ENCODE assay signal across 1 cellular context in genomic region chr5:141320225-141321169, GRCh38.
TF ChIP-seq lines count a peak whose summit lies in the region.

Gene TAF7 (minus strand): TSS chr5:141320784. CDS start chr5:141320044, 740 bp downstream.

TF ChIP-seq in HepG2, 621 proteins besides CTCF, POLR2A, EP300 and RAD21 (continued from another document and continues in another):
- TF ChIP-seq ZBTB37 (CRISPR knock-in tag; IDR thresholded peaks at IDR 0.05) (peak; percentile 50; the same call in 1 of the 2 replicates), IKZF1 (IDR thresholded peaks at IDR 0.05) (no peak), ZNF775 (CRISPR knock-in tag; IDR thresholded peaks at IDR 0.05; ENCODE audit: borderline replicate concordance) (0 out of 2 replicates have a peak, but pooled peaks have one; percentile 41), CBX5 (CRISPR knock-in tag; IDR thresholded peaks at IDR 0.05; ENCODE audit: borderline replicate concordance) (peak; percentile 26; the same call in 1 of the 2 replicates), SP4 (CRISPR knock-in tag; IDR thresholded peaks at IDR 0.05) (peak; percentile 79; the same call in 1 of the 2 replicates), MXD3 (CRISPR knock-in tag; IDR thresholded peaks at IDR 0.05) (peak; percentile 87; the same call in 1 of the 2 replicates), GZF1 (CRISPR knock-in tag; IDR thresholded peaks at IDR 0.05) (no peak), TARDBP (CRISPR knock-in tag; IDR thresholded peaks at IDR 0.05) (no peak; the same call in 1 of the 2 replicates), NFE2 (CRISPR knock-in tag; IDR thresholded peaks at IDR 0.05) (no peak), MEIS2 (CRISPR knock-in tag; IDR thresholded peaks at IDR 0.05) (peak; percentile 81), RARA (CRISPR knock-in tag; IDR thresholded peaks at IDR 0.05) (peak; percentile 23), ZNF772 (CRISPR knock-in tag; IDR thresholded peaks at IDR 0.05) (peak; percentile 91), MTA3 (CRISPR knock-in tag; IDR thresholded peaks at IDR 0.05) (no peak), RORA (CRISPR knock-in tag; IDR thresholded peaks at IDR 0.05) (0 out of 2 replicates have a peak, but pooled peaks have one; percentile 14), ZSCAN21 (CRISPR knock-in tag; IDR thresholded peaks at IDR 0.05; ENCODE audit: borderline replicate concordance) (no peak), ZFP1 (CRISPR knock-in tag; IDR thresholded peaks at IDR 0.05) (no peak), FOXO4 (CRISPR knock-in tag; conservative IDR thresholded peaks at IDR 0.05) (peak; percentile 89; the same call in 1 of the 2 replicates), ZNF740 (CRISPR knock-in tag; IDR thresholded peaks at IDR 0.05) (no peak), GLMP (CRISPR knock-in tag; IDR thresholded peaks at IDR 0.05; ENCODE audit: borderline replicate concordance) (no peak), THRA (CRISPR knock-in tag; IDR thresholded peaks at IDR 0.05; ENCODE audit: borderline replicate concordance) (0 out of 2 replicates have a peak, but pooled peaks have one; percentile 11), MTERF4 (CRISPR knock-in tag; IDR thresholded peaks at IDR 0.05) (no peak; the same call in 1 of the 2 replicates), HBP1 (CRISPR knock-in tag; IDR thresholded peaks at IDR 0.05; ENCODE audit: low read depth) (no peak), ATF6 (CRISPR knock-in tag; conservative IDR thresholded peaks at IDR 0.05) (peak; percentile 71; the same call in 1 of the 2 replicates), JUN (CRISPR knock-in tag; IDR thresholded peaks at IDR 0.05) (no peak), ATRX (CRISPR knock-in tag; IDR thresholded peaks at IDR 0.05; ENCODE audit: borderline replicate concordance) (no peak), ZNF879 (CRISPR knock-in tag; IDR thresholded peaks at IDR 0.05) (peak; percentile 50; the same call in 1 of the 2 replicates), ATF5 (CRISPR knock-in tag; IDR thresholded peaks at IDR 0.05; ENCODE audit: low read depth) (0 out of 2 replicates have a peak, but pooled peaks have one; percentile 61), PCBP2 (optimal IDR thresholded peaks at IDR 0.05; ENCODE audit: low read depth, low read length, poor library complexity, severe bottlenecking) (no peak), ZNF615 (CRISPR knock-in tag; IDR thresholded peaks at IDR 0.05; ENCODE audit: borderline replicate concordance) (0 out of 2 replicates have a peak, but pooled peaks have one; percentile 53), NR2F1 (CRISPR knock-in tag; IDR thresholded peaks at IDR 0.05) (no peak), ZNF816 (CRISPR knock-in tag; IDR thresholded peaks at IDR 0.05; ENCODE audit: borderline replicate concordance) (peak; percentile 72), ZNF746 (CRISPR knock-in tag; IDR thresholded peaks at IDR 0.05) (no peak), AKAP8 (CRISPR knock-in tag; IDR thresholded peaks at IDR 0.05) (no peak; the same call in 1 of the 2 replicates), ZNF572 (CRISPR knock-in tag; IDR thresholded peaks at IDR 0.05) (peak; percentile 90; the same call in 1 of the 2 replicates), ZNF546 (CRISPR knock-in tag; conservative IDR thresholded peaks at IDR 0.05) (no peak), PAX8 (CRISPR knock-in tag; IDR thresholded peaks at IDR 0.05; ENCODE audit: borderline replicate concordance) (peak; percentile 93; the same call in 1 of the 2 replicates), ZNF337 (CRISPR knock-in tag; IDR thresholded peaks at IDR 0.05; ENCODE audit: borderline replicate concordance, low read depth) (no peak), ZNF547 (CRISPR knock-in tag; IDR thresholded peaks at IDR 0.05) (peak; percentile 94), IRX3 (CRISPR knock-in tag; IDR thresholded peaks at IDR 0.05; ENCODE audit: borderline replicate concordance, low read depth) (peak; percentile 83; the same call in 1 of the 2 replicates), NR1H2 (CRISPR knock-in tag; IDR thresholded peaks at IDR 0.05; ENCODE audit: borderline replicate concordance, low read depth) (0 out of 2 replicates have a peak, but pooled peaks have one; percentile 20), ZNF749 (CRISPR knock-in tag; IDR thresholded peaks at IDR 0.05; ENCODE audit: borderline replicate concordance) (0 out of 2 replicates have a peak, but pooled peaks have one; percentile 50), CSRNP1 (CRISPR knock-in tag; IDR thresholded peaks at IDR 0.05) (peak; percentile 59; the same call in 1 of the 2 replicates), SAP130 (CRISPR knock-in tag; IDR thresholded peaks at IDR 0.05; ENCODE audit: low read depth) (peak; percentile 85), GPN1 (CRISPR knock-in tag; IDR thresholded peaks at IDR 0.05; ENCODE audit: borderline replicate concordance) (no peak), PATZ1 (CRISPR knock-in tag; IDR thresholded peaks at IDR 0.05) (no peak), NONO (IDR thresholded peaks at IDR 0.05) (no peak), NONO (CRISPR knock-in tag; conservative IDR thresholded peaks at IDR 0.05) (peak; percentile 88), ATF7-NPFF (CRISPR knock-in tag; IDR thresholded peaks at IDR 0.05; ENCODE audit: low read depth) (peak; percentile 46; the same call in 1 of the 2 replicates), SP5 (CRISPR knock-in tag; IDR thresholded peaks at IDR 0.05; ENCODE audit: borderline replicate concordance, low read depth) (peak; percentile 65; the same call in 1 of the 2 replicates), MLX (CRISPR knock-in tag; IDR thresholded peaks at IDR 0.05) (no peak), GABPB1 (CRISPR knock-in tag; IDR thresholded peaks at IDR 0.05) (peak; percentile 98)
